22 cellular contexts compared by ENCODE assay signal in the genomic region with DNA sequence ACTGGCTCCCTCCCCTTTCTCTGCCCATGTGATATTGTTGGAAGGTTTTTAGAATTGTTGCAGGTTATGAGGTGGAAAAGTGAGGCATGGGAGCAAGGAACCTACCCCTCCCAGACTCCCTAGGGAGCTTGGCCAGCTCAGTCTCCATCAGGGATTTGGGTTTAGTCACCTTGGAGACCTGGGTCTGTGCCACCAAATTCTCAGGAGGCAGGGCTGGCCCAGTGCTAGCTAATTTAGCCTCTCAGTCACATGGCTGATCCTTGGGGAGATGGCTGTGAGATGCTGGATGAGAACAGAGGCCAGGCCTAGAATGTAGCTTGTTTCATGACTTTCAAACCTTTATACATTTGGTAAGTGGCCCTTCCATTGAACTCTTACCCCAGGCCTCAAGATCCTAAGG.
DNase-seq lines count a peak whose midpoint lies in the region; ATAC-seq and TF ChIP-seq lines count a peak whose summit lies in the region.
"Had no signal": no experiment of that assay in that cellular context is flagged by ENCODE, and none has a peak within 500 bp of the region (broad histone marks: within the 10 kb centered on the region; RNA-seq: fewer than 3 reads in every experiment).

No MANE protein-coding gene starts in this region.

- no peak for TF ChIP-seq POLR2A in breast epithelium (IDR thresholded peaks at IDR 0.05)
- TF ChIP-seq POLR2A in tibial nerve (IDR thresholded peaks at IDR 0.05): no peak

- no peak overlapping the region for H3K27ac ChIP-seq in breast epithelium
- no peak overlapping the region for H3K27ac ChIP-seq in tibial nerve
- H3K27ac ChIP-seq: cardiac muscle cell, HL-60, psoas muscle, SJCRH30, skin epidermis had no signal

- H3K9me3 Mint-ChIP-seq in MCF 10A (ENCODE audit: unreplicated experiment) (peaks cover 8% of the 10 kb centered on the region), nephron progenitor cell (peaks cover 20% of the 10 kb centered on the region), natural killer cell (peaks cover 3% of the 10 kb centered on the region in 2 donors)

- H3K9me3 ChIP-seq in breast epithelium (no peaks in the 10 kb centered on the region), tibial nerve (peaks cover 0 to 1% (median 0%) of the 10 kb centered on the region in 4 donors)
- H3K9me3 ChIP-seq: psoas muscle, SJCRH30 had no signal

- TF ChIP-seq CTCF in MCF 10A (IDR thresholded peaks at IDR 0.05; ENCODE audit: unreplicated experiment): no peak
- no peak for TF ChIP-seq CTCF in breast epithelium (IDR thresholded peaks at IDR 0.05)
- TF ChIP-seq CTCF in fibroblast of pulmonary artery (IDR thresholded peaks at IDR 0.05; ENCODE audit: low read length, missing control alignments): no peak
- no peak for TF ChIP-seq CTCF in nephron progenitor cell (IDR thresholded peaks at IDR 0.05)
- TF ChIP-seq CTCF in tibial nerve (IDR thresholded peaks at IDR 0.05): no peak
- TF ChIP-seq CTCF in natural killer cell (IDR thresholded peaks at IDR 0.05): no peak

- no peak overlapping the region for H3K4me3 Mint-ChIP-seq in MCF 10A (ENCODE audit: unreplicated experiment)
- no peak overlapping the region for H3K4me3 Mint-ChIP-seq in nephron progenitor cell
- no peak overlapping the region for H3K4me3 Mint-ChIP-seq in natural killer cell
- H3K4me3 Mint-ChIP-seq: activated CD8-positive, alpha-beta T cell treated with anti-CD3 and anti-CD28 coated beads, Interleukin-2, amount 10 ng/mL, durations not matched to agents 7 days and 5 days had no signal

- H3K36me3 Mint-ChIP-seq in MCF 10A (ENCODE audit: insufficient read depth, unreplicated experiment): no peaks in the 10 kb centered on the region
- H3K36me3 Mint-ChIP-seq in nephron progenitor cell (ENCODE audit: low read depth): peaks cover 5% of the 10 kb centered on the region
- H3K36me3 Mint-ChIP-seq in natural killer cell: no peaks in the 10 kb centered on the region

- H3K27me3 ChIP-seq in breast epithelium: no peaks in the 10 kb centered on the region
- no peaks in the 10 kb centered on the region for H3K27me3 ChIP-seq in tibial nerve
- H3K27me3 ChIP-seq: cardiac muscle cell, SJCRH30 had no signal

- intact Hi-C loops in MCF 10A (cut with micrococcal nuclease): no loop called here
- intact Hi-C loops in breast epithelium (cut with DNase I; ENCODE audit: low total_unique reads): no loop called here
- intact Hi-C loops in natural killer cell (cut with micrococcal nuclease): no loop called here

- CTCF ChIA-PET in MCF 10A (lab: Yijun Ruan, JAX): interaction anchor here (0.6 kb wide), 1 partner anchor 259 kb away, joined by 4 read pairs; no protein-coding TSS in a partner anchor

- no TSS peak for BruUV-seq in MCF 10A (replicated peaks; lab: Mats Ljungman, UMichigan)

- H3K27me3 Mint-ChIP-seq in MCF 10A (ENCODE audit: insufficient read depth, unreplicated experiment) (no peaks in the 10 kb centered on the region), nephron progenitor cell (ENCODE audit: low read depth, poor library complexity) (peaks cover 3% of the 10 kb centered on the region), natural killer cell (ENCODE audit: low read depth in 2 of 2) (peaks cover 3 to 5% of the 10 kb centered on the region in 2 donors)

- H3K4me1 Mint-ChIP-seq in MCF 10A (ENCODE audit: insufficient read depth, unreplicated experiment) (no peaks in the 10 kb centered on the region), nephron progenitor cell (no peaks in the 10 kb centered on the region), natural killer cell (no peaks in the 10 kb centered on the region)

- H3K36me3 ChIP-seq in breast epithelium (no peaks in the 10 kb centered on the region), tibial nerve (no peaks in the 10 kb centered on the region)
- H3K36me3 ChIP-seq: cardiac muscle cell, SJCRH30 had no signal

- POLR2A ChIA-PET in MCF 10A (lab: Yijun Ruan, JAX): no interaction called here

- H3K4me1 ChIP-seq in breast epithelium: no peaks in the 10 kb centered on the region
- no peaks in the 10 kb centered on the region for H3K4me1 ChIP-seq in tibial nerve
- H3K4me1 ChIP-seq: psoas muscle, SJCRH30 had no signal

- ATAC-seq in GM21390 (IDR thresholded peaks at IDR 0.05; ENCODE audit: unreplicated experiment): no peak
- ATAC-seq in natural killer cell: no peak
- ATAC-seq: activated CD8-positive, alpha-beta T cell treated with anti-CD3 and anti-CD28 coated beads, Interleukin-2, amount 10 ng/mL, durations not matched to agents 7 days and 5 days; HCT116; psoas muscle had no signal

- H3K27ac Mint-ChIP-seq in MCF 10A (ENCODE audit: low read depth, unreplicated experiment) (no peak overlapping the region), nephron progenitor cell (no peak overlapping the region), natural killer cell (no peak overlapping the region)
- H3K27ac Mint-ChIP-seq: activated CD8-positive, alpha-beta T cell treated with anti-CD3 and anti-CD28 coated beads, Interleukin-2, amount 10 ng/mL, durations not matched to agents 7 days and 5 days had no signal

- peak; percentile 9 for DNase-seq in MCF 10A (ENCODE audit: unreplicated experiment)
- DNase-seq in breast epithelium (ENCODE audit: low spot score in 2 of 2): no peak
- DNase-seq in NCI-H69 (lab: John Stamatoyannopoulos, UW): peak; percentile 12
- DNase-seq in fibroblast of pulmonary artery (ENCODE audit: low read depth): peak; percentile 18
- no peak for DNase-seq in nephron progenitor cell
- DNase-seq in tibial nerve (ENCODE audit: low spot score in 2 of 2): no peak
- DNase-seq in natural killer cell: no peak
- DNase-seq: activated CD8-positive, alpha-beta T cell treated with anti-CD3 and anti-CD28 coated beads, Interleukin-2, amount 10 ng/mL, durations not matched to agents 7 days and 5 days; activated effector memory CD4-positive, alpha-beta T cell treated with Interleukin-2 at 50 U/mL for 16 hours; activated T-cell treated with anti-CD3 and anti-CD28 coated beads for 4 hours; COR-L47; DND-41; head of caudate nucleus; NCI-H146; NCI-H524 treated with DMSO at 0.1 percent for 48 hours; psoas muscle; SJCRH30 had no signal

- TF ChIP-seq EP300 in tibial nerve (IDR thresholded peaks at IDR 0.05): no peak

- no peak overlapping the region for H3K4me3 ChIP-seq in breast epithelium
- no peak overlapping the region for H3K4me3 ChIP-seq in fibroblast of pulmonary artery (replicated peaks; ENCODE audit: low read depth, low read length)
- H3K4me3 ChIP-seq in tibial nerve: no peak overlapping the region
- H3K4me3 ChIP-seq: cardiac muscle cell, psoas muscle, SJCRH30, skin epidermis had no signal

Comparison
In these comparisons a context has a peak if more than half of its experiments do, and no peak if none do; other contexts are left out.
1. DNase-seq: peak in MCF 10A (single experiment), NCI-H69 (single experiment) and fibroblast of pulmonary artery (single experiment); none in breast epithelium (0 of 2), nephron progenitor cell (single experiment), tibial nerve (0 of 2) and natural killer cell (single experiment).